9 cellular contexts compared by ENCODE assay signal in genomic region chr1:172041689-172042088, GRCh38.
DNase-seq lines count a peak whose midpoint lies in the region; ATAC-seq and TF ChIP-seq lines count a peak whose summit lies in the region.
"Had no signal": no experiment of that assay in that cellular context is flagged by ENCODE, and none has a peak within 500 bp of the region (broad histone marks: within the 10 kb centered on the region; RNA-seq: fewer than 3 reads in every experiment).

No MANE protein-coding gene starts in this region.

- no peak overlapping the region for H3K27ac Mint-ChIP-seq in activated CD8-positive, alpha-beta T cell treated with anti-CD3 and anti-CD28 coated beads, Interleukin-2, amount 10 ng/mL, durations not matched to agents 7 days and 5 days

- POLR2A ChIA-PET in activated CD8-positive, alpha-beta T cell treated with anti-CD3 and anti-CD28 coated beads, Interleukin-2, amount 10 ng/mL, durations not matched to agents 7 days and 5 days (lab: Charles Lee) = no interaction called here

- DNase-seq in HFF-Myc (ENCODE audit: extremely low read depth, low read depth) = peak; percentile 24
- DNase-seq in astrocyte of the spinal cord (ENCODE audit: low read depth, low spot score) = peak; percentile 58
- DNase-seq in left lobe of liver (ENCODE audit: low spot score) = no peak
- no peak for DNase-seq in activated CD8-positive, alpha-beta T cell treated with anti-CD3 and anti-CD28 coated beads, Interleukin-2, amount 10 ng/mL, durations not matched to agents 7 days and 5 days
- DNase-seq in SKM-1 (lab: John Stamatoyannopoulos, UW; ENCODE audit: unreplicated experiment) = no peak
- DNase-seq in NOMO-1 treated with dmso at 0.1 percent for 144 hours (lab: John Stamatoyannopoulos, UW; ENCODE audit: unreplicated experiment) = no peak

- peak; percentile 47 for TF ChIP-seq CTCF in 22Rv1 (IDR thresholded peaks at IDR 0.05)
- peak; percentile 43 for TF ChIP-seq CTCF in HFF-Myc (IDR thresholded peaks at IDR 0.05; ENCODE audit: low read depth, low read length, missing control alignments)
- TF ChIP-seq CTCF in astrocyte of the spinal cord (IDR thresholded peaks at IDR 0.05; ENCODE audit: low read depth, low read length) = peak; percentile 55

- no peaks in the 10 kb centered on the region for H3K27me3 Mint-ChIP-seq in activated CD8-positive, alpha-beta T cell treated with anti-CD3 and anti-CD28 coated beads, Interleukin-2, amount 10 ng/mL, durations not matched to agents 7 days and 5 days (ENCODE audit: low read depth)

- ATAC-seq in left lobe of liver = peak; percentile 50
- ATAC-seq in activated CD8-positive, alpha-beta T cell treated with anti-CD3 and anti-CD28 coated beads, Interleukin-2, amount 10 ng/mL, durations not matched to agents 7 days and 5 days = no peak
- no peak for ATAC-seq in HG02938 (IDR thresholded peaks at IDR 0.05; ENCODE audit: unreplicated experiment)

- H3K36me3 Mint-ChIP-seq in activated CD8-positive, alpha-beta T cell treated with anti-CD3 and anti-CD28 coated beads, Interleukin-2, amount 10 ng/mL, durations not matched to agents 7 days and 5 days (ENCODE audit: low read depth) = peaks cover 5% of the 10 kb centered on the region

- H3K4me3 ChIP-seq in HFF-Myc (replicated peaks; ENCODE audit: low read depth, low read length) = no peak overlapping the region
- no peak overlapping the region for H3K4me3 ChIP-seq in astrocyte of the spinal cord (ENCODE audit: low read depth, low read length)

- no peak overlapping the region for H3K4me3 Mint-ChIP-seq in activated CD8-positive, alpha-beta T cell treated with anti-CD3 and anti-CD28 coated beads, Interleukin-2, amount 10 ng/mL, durations not matched to agents 7 days and 5 days

- peaks cover 10% of the 10 kb centered on the region for H3K4me1 Mint-ChIP-seq in activated CD8-positive, alpha-beta T cell treated with anti-CD3 and anti-CD28 coated beads, Interleukin-2, amount 10 ng/mL, durations not matched to agents 7 days and 5 days (ENCODE audit: low read depth)

- H3K27ac ChIP-seq in 22Rv1 = no peak overlapping the region
- H3K27ac ChIP-seq: KMS-11 had no signal

- CTCF ChIA-PET in activated CD8-positive, alpha-beta T cell treated with anti-CD3 and anti-CD28 coated beads, Interleukin-2, amount 10 ng/mL, durations not matched to agents 7 days and 5 days (lab: Charles Lee) = interaction anchor here (1.2 kb wide), 1 partner anchor 358 kb away, joined by 3 read pairs; no protein-coding TSS in a partner anchor

- H3K9me3 Mint-ChIP-seq in activated CD8-positive, alpha-beta T cell treated with anti-CD3 and anti-CD28 coated beads, Interleukin-2, amount 10 ng/mL, durations not matched to agents 7 days and 5 days (ENCODE audit: insufficient read depth) = peaks cover 9% of the 10 kb centered on the region

- in situ Hi-C loops in astrocyte of the spinal cord (cut with HindIII; ENCODE audit: low sequenced_read_pairs) = no loop called here

Comparison
In these comparisons a context has a peak if more than half of its experiments do, and no peak if none do; other contexts are left out.
1. DNase-seq: peak in HFF-Myc (single experiment) and astrocyte of the spinal cord (single experiment); none in left lobe of liver (single experiment), activated CD8-positive, alpha-beta T cell treated with anti-CD3 and anti-CD28 coated beads, Interleukin-2, amount 10 ng/mL, durations not matched to agents 7 days and 5 days (single experiment), SKM-1 (single experiment) and NOMO-1 treated with dmso at 0.1 percent for 144 hours (single experiment).
2. Peak in every context shown above with its lines, with median percentiles within 50 percentile points of each other: CTCF ChIP-seq.